ENCODE assay signal across 8 cellular contexts in genomic region chr7:5898480-5899224, GRCh38. TPM values are rescaled to one million over a fixed set of nuclear protein-coding genes. Genes with fewer than 3 reads are reported as not detected.
A peak's percentile ranks its signal among the peaks of the same experiment; 100 is the strongest.
DNase-seq lines count a peak whose midpoint lies in the region; ATAC-seq and TF ChIP-seq lines count a peak whose summit lies in the region.
"Not testable (repeated sequence)": the region's sequence is repeated elsewhere in the genome, so short reads cannot be mapped to it uniquely, and the experiment has no call there.

Gene CCZ1 (plus strand): TSS chr7:5898733. CDS start chr7:5898800, 67 bp downstream.

- H3K79me2 ChIP-seq in neural cell (replicated peaks; ENCODE audit: insufficient read depth, low read length), result not testable (repeated sequence)

- H3K9me3 ChIP-seq in SJCRH30 (replicated peaks); neural cell (ENCODE audit: low read length): not testable (repeated sequence)

- not testable (repeated sequence) for H3K36me3 ChIP-seq in SJCRH30; neural cell (ENCODE audit: insufficient read depth, low read length)

- H3K9ac ChIP-seq in neural cell (ENCODE audit: low read length), result peak within 1 kb of the TSS; percentile 41

- not testable (repeated sequence) for H3K27me3 ChIP-seq in SJCRH30; neural cell (ENCODE audit: insufficient read depth, low read depth, low read length)

- H4K20me1 ChIP-seq in neural cell (ENCODE audit: insufficient read depth), result not testable (repeated sequence)

- not testable (repeated sequence) for H3K4me1 ChIP-seq in SJCRH30

- not testable (repeated sequence) for TF ChIP-seq EP300 in neural cell (conservative IDR thresholded peaks at IDR 0.05; ENCODE audit: poor library complexity, severe bottlenecking)

- not testable (repeated sequence) for H3F3A ChIP-seq in neural cell (ENCODE audit: insufficient read depth, low read length, poor library complexity, severe bottlenecking)

- H3K4me3 ChIP-seq in Jurkat, Clone E6-1 (ENCODE audit: low read length), result peak within 1 kb of the TSS; percentile 44
- H3K4me3 ChIP-seq in SJCRH30 (peak within 1 kb of the TSS; percentile 55), neural cell (ENCODE audit: low read length) (peak within 1 kb of the TSS; percentile 57)

- not testable (repeated sequence) for TF ChIP-seq RAD21 in neural cell (conservative IDR thresholded peaks at IDR 0.05)

- peak; percentile 94 for ATAC-seq in GM21723 (IDR thresholded peaks at IDR 0.05; ENCODE audit: unreplicated experiment)

- H3K4me2 ChIP-seq in neural cell (ENCODE audit: low read length), result not testable (repeated sequence)

- not testable (repeated sequence) for H3K9me2 ChIP-seq in neural cell (ENCODE audit: insufficient read depth, low read length)

- not testable (repeated sequence) for H2AFZ ChIP-seq in neural cell (ENCODE audit: low read depth, low read length)

- peak; percentile 45 for DNase-seq in EL
- DNase-seq in Jurkat, Clone E6-1 (ENCODE audit: low read depth, low spot score), result peak; percentile 46
- DNase-seq in SJCRH30, result peak; percentile 74 to 75
- DNase-seq in activated effector memory CD4-positive, alpha-beta T cell treated with Interleukin-2 at 50 U/mL for 16 hours, result peak; percentile 49
- DNase-seq in fibroblast of the conjunctiva (ENCODE audit: low read depth), result peak; percentile 18
- DNase-seq in stimulated activated naive CD4-positive, alpha-beta T cell (lab: John Stamatoyannopoulos, UW), result peak; percentile 27 to 72 (median 46)

- peak; percentile 18 for TF ChIP-seq CTCF in neural cell (IDR thresholded peaks at IDR 0.05; ENCODE audit: poor library complexity, severe bottlenecking)

- not testable (repeated sequence) for H3K27ac ChIP-seq in SJCRH30
- H3K27ac ChIP-seq in neural cell (ENCODE audit: low read length), result peak within 1 kb of the TSS; percentile 72

TF ChIP-seq in neural cell, 6 proteins besides CTCF, POLR2A, EP300 and RAD21:
- TF ChIP-seq POLR2AphosphoS5 (IDR thresholded peaks at IDR 0.05), result peak; percentile 60

RNA-seq across cellular contexts. Expression of gene CCZ1, which starts in this region (rescaled TPM):
- 130 TPM for polyA plus RNA-seq in Jurkat, Clone E6-1 (2012; ENCODE audit: insufficient read depth, insufficient read length)
- 68.5 and 73.6 TPM in 2 replicates for total RNA-seq in SJCRH30 (2014; rRNA removed; shearing (Covaris generic))
- polyA plus RNA-seq in neural cell, result 195 and 198 TPM in 2 replicates
- 147 and 153 TPM in 2 replicates for polyA minus RNA-seq in neural cell

Comparison
In these comparisons a context has a peak if more than half of its experiments do, and no peak if none do; other contexts are left out.
1. DNase-seq: peak in every context shown above with its lines; median percentile 74 in SJCRH30; 49 in activated effector memory CD4-positive, alpha-beta T cell treated with Interleukin-2 at 50 U/mL for 16 hours; 46 in stimulated activated naive CD4-positive, alpha-beta T cell; 46 in Jurkat, Clone E6-1; 45 in EL; 18 in fibroblast of the conjunctiva.